ENCODE assay signal across 28 cellular contexts in the genomic region with DNA sequence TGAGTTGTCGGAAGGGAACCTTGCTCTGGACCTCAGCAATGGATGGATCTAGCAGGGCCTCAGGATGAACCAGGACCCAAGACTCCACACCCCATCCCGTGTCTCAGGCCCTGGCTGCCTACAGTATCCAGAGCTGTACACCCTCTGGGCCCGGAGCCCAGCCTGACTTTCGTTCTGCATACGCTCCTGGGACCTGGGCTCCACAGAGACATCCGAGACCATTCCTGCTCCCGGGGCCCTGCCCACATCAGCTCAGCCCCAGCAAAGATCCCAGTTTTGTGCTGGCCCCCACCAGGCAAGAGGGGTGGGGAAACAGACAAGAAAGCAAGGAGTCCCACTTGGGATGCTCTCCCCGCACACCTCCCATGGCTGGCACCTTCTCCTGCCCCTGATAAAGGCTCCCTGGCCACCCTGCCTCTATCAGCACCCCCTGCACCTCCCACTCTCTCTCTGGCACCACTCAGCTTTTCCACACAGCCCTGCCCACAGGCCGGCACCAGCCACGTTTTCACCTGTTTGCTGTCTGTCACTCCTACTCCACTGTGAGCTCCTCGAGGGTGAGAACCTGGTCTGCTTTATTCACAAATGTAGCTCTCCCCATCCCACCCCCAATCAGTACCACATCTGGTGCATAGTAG.
"Had no signal": no experiment of that assay in that cellular context is flagged by ENCODE, and none has a peak within 500 bp of the region (broad histone marks: within the 10 kb centered on the region; RNA-seq: fewer than 3 reads in every experiment).

No MANE protein-coding gene starts in this region.

- H3K9me3 ChIP-seq: esophagus muscularis mucosa, heart right ventricle, pancreas, prostate gland, stomach, thyroid gland, upper lobe of left lung, vagina had no signal

- H3K27me3 Mint-ChIP-seq: activated naive CD8-positive, alpha-beta T cell; naive thymus-derived CD4-positive, alpha-beta T cell had no signal

- DNase-seq: activated B cell treated with CpG ODN at 0.5 μM for 24 hours; activated CD4-positive, alpha-beta T cell treated with anti-CD3 and anti-CD28 coated beads, Interleukin-2, amount 50 U/mL, for 4 hours; activated CD8-positive, alpha-beta memory T cell treated with anti-CD3 and anti-CD28 coated beads, Interleukin-2, amount 50 U/mL, for 4 hours; activated T-cell treated with anti-CD3 and anti-CD28 coated beads, Interleukin-2, amount 50 U/mL, for 4 hours; dermis blood vessel endothelial cell; effector CD4-positive, alpha-beta T cell; foreskin keratinocyte; heart right ventricle; naive thymus-derived CD4-positive, alpha-beta T cell; nucleus accumbens; pancreas; retina; stimulated activated CD4-positive, alpha-beta T cell treated with anti-CD3 and anti-CD28 coated beads, Interleukin-12 subunit alpha, Interleukin-12 subunit beta, amount 100 ng/mL, for 4 hours; stimulated activated CD8-positive, alpha-beta memory T cell treated with anti-CD3 and anti-CD28 coated beads, Interleukin-4, amount 100 ng/mL, for 48 hours; stimulated activated naive B cell treated with anti-CD40 and anti-IgM and Interleukin-4, amounts not matched to agents 10 μg/mL and 1 μg/mL and 100 μg/mL, for 72 hours; stomach; T-helper 1 cell; thyroid gland; upper lobe of left lung had no signal

- H3K4me3 ChIP-seq: esophagus muscularis mucosa, heart right ventricle, pancreas, prostate gland, skin epidermis, stomach, thyroid gland, upper lobe of left lung, vagina had no signal

- H3K36me3 Mint-ChIP-seq: activated naive CD8-positive, alpha-beta T cell; mesothelial cell of epicardium; naive thymus-derived CD4-positive, alpha-beta T cell; stimulated activated naive B cell treated with anti-CD40 and anti-IgM and Interleukin-4, amounts not matched to agents 10 μg/mL and 1 μg/mL and 100 μg/mL, for 72 hours had no signal

- ATAC-seq: foreskin keratinocyte; naive thymus-derived CD4-positive, alpha-beta T cell; sciatic nerve; stimulated activated naive B cell treated with anti-CD40 and anti-IgM and Interleukin-4, amounts not matched to agents 10 μg/mL and 1 μg/mL and 100 μg/mL, for 72 hours had no signal

- H3K4me1 ChIP-seq: foreskin keratinocyte, heart right ventricle, prostate gland, upper lobe of left lung had no signal

- H3K4me1 Mint-ChIP-seq: activated B cell treated with CpG ODN at 0.5 μM for 24 hours; stimulated activated naive B cell treated with anti-CD40 and anti-IgM and Interleukin-4, amounts not matched to agents 10 μg/mL and 1 μg/mL and 100 μg/mL, for 72 hours had no signal

- H3K36me3 ChIP-seq: esophagus muscularis mucosa, heart right ventricle, pancreas, prostate gland, stomach, thyroid gland, upper lobe of left lung, vagina had no signal

- H3K27ac ChIP-seq: esophagus muscularis mucosa, foreskin keratinocyte, heart right ventricle, pancreas, prostate gland, skin epidermis, stomach, thyroid gland, upper lobe of left lung, vagina had no signal

- H3K27ac Mint-ChIP-seq: activated B cell treated with CpG ODN at 0.5 μM for 24 hours; activated naive CD8-positive, alpha-beta T cell; activated T-helper 2 cell treated with anti-CD3 and anti-CD28 coated beads, Interferon-gamma antibody, Interleukin-2, Interleukin-4, amounts not matched to agents 10 μg/mL and 5 μg/mL and 100 μg/mL, durations not matched to agents 14 hours and 24 hours and 36 hours; mesothelial cell of epicardium; stimulated activated naive B cell treated with anti-CD40 and anti-IgM and Interleukin-4, amounts not matched to agents 10 μg/mL and 1 μg/mL and 100 μg/mL, for 72 hours; T-helper 2 cell treated with Interferon-gamma antibody and Interleukin-4, amounts not matched to agents 5 μg/mL and 100 μg/mL, for 36 hours had no signal

- H3K4me3 Mint-ChIP-seq: activated B cell treated with CpG ODN at 0.5 μM for 24 hours; activated naive CD8-positive, alpha-beta T cell; activated T-cell treated with anti-CD3 and anti-CD28 coated beads, Interleukin-2, amount 50 U/mL, for 4 hours; mesothelial cell of epicardium; naive thymus-derived CD4-positive, alpha-beta T cell; stimulated activated naive B cell treated with anti-CD40 and anti-IgM and Interleukin-4, amounts not matched to agents 10 μg/mL and 1 μg/mL and 100 μg/mL, for 72 hours; T-helper 2 cell treated with Interferon-gamma antibody and Interleukin-4, amounts not matched to agents 5 μg/mL and 100 μg/mL, for 36 hours had no signal

- H3K27me3 ChIP-seq: esophagus muscularis mucosa, pancreas, stomach, thyroid gland, upper lobe of left lung, vagina had no signal

- H3K9me3 Mint-ChIP-seq: activated B cell treated with CpG ODN at 0.5 μM for 24 hours; activated T-cell treated with anti-CD3 and anti-CD28 coated beads, Interleukin-2, amount 50 U/mL, for 4 hours; activated T-helper 2 cell treated with anti-CD3 and anti-CD28 coated beads, Interferon-gamma antibody, Interleukin-2, Interleukin-4, amounts not matched to agents 10 μg/mL and 5 μg/mL and 100 μg/mL, durations not matched to agents 14 hours and 24 hours and 36 hours; mesothelial cell of epicardium; naive thymus-derived CD4-positive, alpha-beta T cell; stimulated activated naive B cell treated with anti-CD40 and anti-IgM and Interleukin-4, amounts not matched to agents 10 μg/mL and 1 μg/mL and 100 μg/mL, for 72 hours; T-helper 2 cell treated with Interferon-gamma antibody and Interleukin-4, amounts not matched to agents 5 μg/mL and 100 μg/mL, for 36 hours had no signal
